29 cellular contexts compared by ENCODE assay signal in the genomic region with DNA sequence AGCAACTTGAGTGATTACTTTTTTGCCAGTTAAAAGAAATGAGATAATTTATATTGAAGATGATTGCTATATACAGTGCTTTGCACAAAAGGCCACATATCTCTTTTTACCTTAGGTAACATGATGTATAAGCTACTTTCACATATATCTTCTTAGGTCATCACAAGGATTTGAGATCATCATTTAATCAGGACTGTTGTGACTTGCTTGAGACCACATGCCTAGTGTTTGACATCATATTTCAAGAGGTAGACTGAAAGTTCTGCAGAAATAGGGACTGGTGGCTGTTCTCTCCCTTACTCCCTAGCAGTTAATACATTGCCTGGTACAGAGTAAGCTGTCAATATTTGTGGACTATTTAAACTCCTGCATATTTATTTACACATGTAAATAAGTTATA.
"Had no signal": no experiment of that assay in that cellular context is flagged by ENCODE, and none has a peak within 500 bp of the region (broad histone marks: within the 10 kb centered on the region; RNA-seq: fewer than 3 reads in every experiment).

No MANE protein-coding gene starts in this region.

- ATAC-seq: activated CD8-positive, alpha-beta memory T cell treated with anti-CD3 and anti-CD28 coated beads, Interleukin-2, amount 10 ng/mL, durations not matched to agents 7 days and 5 days had no signal

- H3K4me1 ChIP-seq: breast epithelium, SJSA1 had no signal

- H3K4me3 Mint-ChIP-seq: activated B cell treated with CpG ODN at 0.5 μM for 24 hours; activated CD4-positive, alpha-beta memory T cell treated with anti-CD3 and anti-CD28 coated beads, Interleukin-2, amount 10 ng/mL, durations not matched to agents 7 days and 5 days; activated CD8-positive, alpha-beta memory T cell treated with anti-CD3 and anti-CD28 coated beads, Interleukin-2, amount 10 ng/mL, durations not matched to agents 7 days and 5 days; activated naive CD4-positive, alpha-beta T cell treated with anti-CD3 and anti-CD28 coated beads, Interleukin-2, amount 10 ng/mL, durations not matched to agents 7 days and 5 days; activated naive CD8-positive, alpha-beta T cell treated with anti-CD3 and anti-CD28 coated beads for 36 hours; T-helper 1 cell treated with Interleukin-12 subunit alpha and Interleukin-12 subunit beta and Interleukin-4 antibody, amounts not matched to agents 30 μg/mL and 1 μg/mL, for 36 hours; T-helper 2 cell treated with Interferon-gamma antibody and Interleukin-4, amounts not matched to agents 5 μg/mL and 100 μg/mL, for 36 hours had no signal

- DNase-seq: activated B cell treated with CpG ODN at 0.5 μM for 24 hours; activated CD4-positive, alpha-beta memory T cell treated with anti-CD3 and anti-CD28 coated beads, Interleukin-2, amount 10 ng/mL, durations not matched to agents 7 days and 5 days; activated CD4-positive, alpha-beta T cell treated with anti-CD3 and anti-CD28 coated beads for 4 hours; activated CD4-positive, CD25-positive, alpha-beta regulatory T cell treated with anti-CD3 and anti-CD28 coated beads, Interleukin-2, amount 50 U/mL, for 72 hours; activated CD8-positive, alpha-beta memory T cell treated with anti-CD3 and anti-CD28 coated beads for 24 hours; activated CD8-positive, alpha-beta memory T cell treated with anti-CD3 and anti-CD28 coated beads, Interleukin-2, amount 10 ng/mL, durations not matched to agents 7 days and 5 days; activated CD8-positive, alpha-beta memory T cell treated with anti-CD3 and anti-CD28 coated beads, Interleukin-2, amount 50 U/mL, for 48 hours; activated effector memory CD4-positive, alpha-beta T cell treated with Interleukin-2 at 50 U/mL for 16 hours; activated naive CD4-positive, alpha-beta T cell treated with anti-CD3 and anti-CD28 coated beads, Interleukin-2, amount 10 ng/mL, durations not matched to agents 7 days and 5 days; activated naive CD8-positive, alpha-beta T cell treated with anti-CD3 and anti-CD28 coated beads for 36 hours; activated T-cell treated with anti-CD3 and anti-CD28 coated beads, Interleukin-2, amount 50 U/mL, for 48 hours; amniotic stem cell; aorta; KG1; NCI-H1105; NCI-H1417 treated with DMSO at 0.1 percent for 48 hours; NCI-H1694; NCI-H1930; NCI-H2081 treated with DMSO at 0.1 percent for 48 hours; NCI-H226; NCI-H524 treated with DMSO at 0.1 percent for 48 hours; Peyer's patch; RPMI8226; SHP77 treated with DMSO at 0.1 percent for 48 hours; SK-N-SH had no signal

- H3K9me3 Mint-ChIP-seq: activated B cell treated with CpG ODN at 0.5 μM for 24 hours; activated CD4-positive, alpha-beta memory T cell treated with anti-CD3 and anti-CD28 coated beads, Interleukin-2, amount 10 ng/mL, durations not matched to agents 7 days and 5 days; activated naive CD4-positive, alpha-beta T cell treated with anti-CD3 and anti-CD28 coated beads, Interleukin-2, amount 10 ng/mL, durations not matched to agents 7 days and 5 days; activated naive CD8-positive, alpha-beta T cell treated with anti-CD3 and anti-CD28 coated beads for 36 hours; T-helper 1 cell treated with Interleukin-12 subunit alpha and Interleukin-12 subunit beta and Interleukin-4 antibody, amounts not matched to agents 30 μg/mL and 1 μg/mL, for 36 hours; T-helper 2 cell treated with Interferon-gamma antibody and Interleukin-4, amounts not matched to agents 5 μg/mL and 100 μg/mL, for 36 hours had no signal

- H3K36me3 Mint-ChIP-seq: activated naive CD4-positive, alpha-beta T cell treated with anti-CD3 and anti-CD28 coated beads, Interleukin-2, amount 10 ng/mL, durations not matched to agents 7 days and 5 days had no signal

- H3K4me2 ChIP-seq: SK-N-SH had no signal

- H3K36me3 ChIP-seq: breast epithelium, Peyer's patch, SJSA1 had no signal

- H3K27ac Mint-ChIP-seq: activated B cell treated with CpG ODN at 0.5 μM for 24 hours; activated CD4-positive, alpha-beta memory T cell treated with anti-CD3 and anti-CD28 coated beads, Interleukin-2, amount 10 ng/mL, durations not matched to agents 7 days and 5 days; activated CD8-positive, alpha-beta memory T cell treated with anti-CD3 and anti-CD28 coated beads, Interleukin-2, amount 10 ng/mL, durations not matched to agents 7 days and 5 days; activated naive CD4-positive, alpha-beta T cell treated with anti-CD3 and anti-CD28 coated beads, Interleukin-2, amount 10 ng/mL, durations not matched to agents 7 days and 5 days; activated naive CD8-positive, alpha-beta T cell treated with anti-CD3 and anti-CD28 coated beads for 36 hours; T-helper 1 cell treated with Interleukin-12 subunit alpha and Interleukin-12 subunit beta and Interleukin-4 antibody, amounts not matched to agents 30 μg/mL and 1 μg/mL, for 36 hours; T-helper 2 cell treated with Interferon-gamma antibody and Interleukin-4, amounts not matched to agents 5 μg/mL and 100 μg/mL, for 36 hours had no signal

- H3K27me3 Mint-ChIP-seq: activated B cell treated with CpG ODN at 0.5 μM for 24 hours; activated CD4-positive, alpha-beta memory T cell treated with anti-CD3 and anti-CD28 coated beads, Interleukin-2, amount 10 ng/mL, durations not matched to agents 7 days and 5 days; activated CD8-positive, alpha-beta memory T cell treated with anti-CD3 and anti-CD28 coated beads, Interleukin-2, amount 10 ng/mL, durations not matched to agents 7 days and 5 days; activated naive CD4-positive, alpha-beta T cell treated with anti-CD3 and anti-CD28 coated beads, Interleukin-2, amount 10 ng/mL, durations not matched to agents 7 days and 5 days; activated naive CD8-positive, alpha-beta T cell treated with anti-CD3 and anti-CD28 coated beads for 36 hours had no signal

- H3K4me1 Mint-ChIP-seq: activated CD4-positive, alpha-beta memory T cell treated with anti-CD3 and anti-CD28 coated beads, Interleukin-2, amount 10 ng/mL, durations not matched to agents 7 days and 5 days; activated CD8-positive, alpha-beta memory T cell treated with anti-CD3 and anti-CD28 coated beads, Interleukin-2, amount 10 ng/mL, durations not matched to agents 7 days and 5 days; activated naive CD4-positive, alpha-beta T cell treated with anti-CD3 and anti-CD28 coated beads, Interleukin-2, amount 10 ng/mL, durations not matched to agents 7 days and 5 days had no signal

- H3K27ac ChIP-seq: breast epithelium, Peyer's patch, SJSA1 had no signal

- H3K9me3 ChIP-seq: breast epithelium, Peyer's patch, SJSA1, SK-N-SH had no signal

- H3K4me3 ChIP-seq: breast epithelium, Peyer's patch, SJSA1 had no signal

- H3K9ac ChIP-seq: SK-N-SH had no signal

- H3K27me3 ChIP-seq: breast epithelium, Peyer's patch, SJSA1 had no signal
